8 cellular contexts compared by ENCODE assay signal in the genomic region with DNA sequence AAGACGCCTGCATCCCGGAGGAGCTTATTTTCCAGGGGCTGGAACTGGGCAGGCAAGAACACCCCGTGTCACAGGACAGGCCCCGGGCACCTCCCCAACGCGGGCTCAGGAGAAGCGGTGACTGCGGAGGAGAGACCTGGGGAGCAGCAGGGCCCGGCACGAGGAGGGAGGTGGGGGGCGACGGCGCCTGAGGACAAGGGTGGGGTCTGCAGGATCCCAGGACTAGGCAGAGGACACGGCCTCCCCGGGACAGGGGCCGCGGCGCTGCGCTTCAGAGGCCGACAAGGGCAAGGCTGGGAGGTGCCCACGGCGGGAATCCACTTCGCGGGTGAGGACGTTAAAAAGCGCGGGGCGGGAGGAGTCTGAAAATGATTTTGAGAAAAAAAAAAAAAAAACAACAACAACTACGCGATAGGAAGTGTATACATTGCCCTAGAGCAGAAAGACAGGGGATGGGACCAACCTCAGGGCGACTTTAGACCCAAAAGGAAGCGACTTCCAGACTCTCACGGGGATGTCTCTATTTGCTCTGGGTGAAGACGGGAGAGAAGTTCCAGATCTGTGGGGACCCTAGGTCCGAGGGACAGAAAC. TPM values are rescaled to one million over a fixed set of nuclear protein-coding genes. Genes with fewer than 3 reads are reported as not detected.
DNase-seq lines count a peak whose midpoint lies in the region; ATAC-seq and TF ChIP-seq lines count a peak whose summit lies in the region.

No MANE protein-coding gene starts in this region.

- DNase-seq in COLO829 (ENCODE audit: low spot score) (peak; percentile 0), NCI-H146 treated with DMSO at 0.1 percent for 48 hours (lab: John Stamatoyannopoulos, UW; ENCODE audit: unreplicated experiment) (peak; percentile 20), foreskin fibroblast (peak; percentile 7 to 45), nucleus accumbens (lab: John Stamatoyannopoulos, UW) (peak in 44 of 56 donors; percentile 5 to 55 (median 32)), ureter (ENCODE audit: low spot score) (peak; percentile 62), NCI-H2081 (lab: John Stamatoyannopoulos, UW) (no peak)
- peak; percentile 8 for DNase-seq in activated T-helper 1 cell treated with anti-CD3 and anti-CD28 coated beads, Interleukin-2, amount 50 U/mL, for 16 hours (ENCODE audit: low read depth in 1 of 2, low spot score in 1 of 2)

- H3K4me3 ChIP-seq in foreskin fibroblast (ENCODE audit: low read depth in 1 of 2, low read length in 2 of 2), result peak overlapping the region; percentile 72 to 98

- TF ChIP-seq CTCF in foreskin fibroblast (IDR thresholded peaks at IDR 0.05; ENCODE audit: low read depth, low read length), result no peak

- peak; percentile 25 for ATAC-seq in GM21737 (IDR thresholded peaks at IDR 0.05; ENCODE audit: unreplicated experiment)

RNA-seq across cellular contexts. Expression of a gene that starts 44.9 kb away (rescaled TPM):
- 27.9 TPM for total RNA-seq in ureter

RNA-seq across cellular contexts. Expression of a gene that starts 51.7 kb away (rescaled TPM):
- total RNA-seq in ureter, result 110 TPM

Comparison
In these comparisons a context has a peak if more than half of its experiments do, and no peak if none do; other contexts are left out.
1. DNase-seq: peak in COLO829 (single experiment), NCI-H146 treated with DMSO at 0.1 percent for 48 hours (single experiment), activated T-helper 1 cell treated with anti-CD3 and anti-CD28 coated beads, Interleukin-2, amount 50 U/mL, for 16 hours (2 of 2), foreskin fibroblast (2 of 2), nucleus accumbens (44 of 56) and ureter (single experiment); none in NCI-H2081 (0 of 2).